36 cellular contexts compared by ENCODE assay signal in genomic region chr13:65783383-65783782, GRCh38.
"Had no signal": no experiment of that assay in that cellular context is flagged by ENCODE, and none has a peak within 500 bp of the region (broad histone marks: within the 10 kb centered on the region; RNA-seq: fewer than 3 reads in every experiment).

No MANE protein-coding gene starts in this region.

- H3K27me3 ChIP-seq: ascending aorta, Peyer's patch, SJSA1 had no signal

- H3K36me3 Mint-ChIP-seq: activated CD8-positive, alpha-beta memory T cell treated with anti-CD3 and anti-CD28 coated beads, Interleukin-2, amount 10 ng/mL, durations not matched to agents 7 days and 5 days; activated naive CD4-positive, alpha-beta T cell treated with anti-CD3 and anti-CD28 coated beads, Interleukin-2, amount 50 U/mL, for 24 hours; activated naive CD8-positive, alpha-beta T cell treated with anti-CD3 and anti-CD28 coated beads, Interleukin-2, amount 10 ng/mL, durations not matched to agents 7 days and 5 days had no signal

- ATAC-seq: activated CD8-positive, alpha-beta memory T cell treated with anti-CD3 and anti-CD28 coated beads, Interleukin-2, amount 10 ng/mL, durations not matched to agents 7 days and 5 days; PC-3 had no signal

- H3K36me3 ChIP-seq: ascending aorta, Peyer's patch, SJSA1, WERI-Rb-1 had no signal

- H3K27ac Mint-ChIP-seq: activated CD4-positive, alpha-beta memory T cell treated with anti-CD3 and anti-CD28 coated beads, Interleukin-2, amount 10 ng/mL, durations not matched to agents 7 days and 5 days; activated CD8-positive, alpha-beta memory T cell treated with anti-CD3 and anti-CD28 coated beads, Interleukin-2, amount 10 ng/mL, durations not matched to agents 7 days and 5 days; activated naive CD4-positive, alpha-beta T cell treated with anti-CD3 and anti-CD28 coated beads, Interleukin-2, amount 50 U/mL, for 24 hours; activated naive CD8-positive, alpha-beta T cell treated with anti-CD3 and anti-CD28 coated beads, Interleukin-2, amount 10 ng/mL, durations not matched to agents 7 days and 5 days; activated T-helper 2 cell treated with anti-CD3 and anti-CD28 coated beads, Interferon-gamma antibody, Interleukin-2, Interleukin-4, amounts not matched to agents 10 μg/mL and 5 μg/mL and 100 μg/mL, durations not matched to agents 14 hours and 24 hours and 36 hours; T-helper 1 cell treated with Interleukin-12 subunit alpha and Interleukin-12 subunit beta and Interleukin-4 antibody, amounts not matched to agents 30 μg/mL and 1 μg/mL, for 36 hours had no signal

- H3K9me3 ChIP-seq: ascending aorta, SJSA1, SK-N-SH had no signal

- H3K9ac ChIP-seq: KMS-11, SK-N-SH had no signal

- H3K4me2 ChIP-seq: KMS-11, SK-N-SH had no signal

- H3K4me1 Mint-ChIP-seq: activated CD4-positive, alpha-beta memory T cell treated with anti-CD3 and anti-CD28 coated beads, Interleukin-2, amount 10 ng/mL, durations not matched to agents 7 days and 5 days; activated CD8-positive, alpha-beta memory T cell treated with anti-CD3 and anti-CD28 coated beads, Interleukin-2, amount 10 ng/mL, durations not matched to agents 7 days and 5 days; activated naive CD4-positive, alpha-beta T cell treated with anti-CD3 and anti-CD28 coated beads, Interleukin-2, amount 50 U/mL, for 24 hours; activated naive CD8-positive, alpha-beta T cell treated with anti-CD3 and anti-CD28 coated beads, Interleukin-2, amount 10 ng/mL, durations not matched to agents 7 days and 5 days had no signal

- H3K4me1 ChIP-seq: ascending aorta, Peyer's patch, SJSA1 had no signal

- H3K4me3 ChIP-seq: ascending aorta, Peyer's patch, SJSA1 had no signal

- H3K27ac ChIP-seq: ascending aorta, KMS-11, Peyer's patch, SJSA1, WERI-Rb-1 had no signal

- H3K4me3 Mint-ChIP-seq: activated CD4-positive, alpha-beta memory T cell treated with anti-CD3 and anti-CD28 coated beads, Interleukin-2, amount 10 ng/mL, durations not matched to agents 7 days and 5 days; activated CD8-positive, alpha-beta memory T cell treated with anti-CD3 and anti-CD28 coated beads, Interleukin-2, amount 10 ng/mL, durations not matched to agents 7 days and 5 days; activated naive CD4-positive, alpha-beta T cell treated with anti-CD3 and anti-CD28 coated beads, Interleukin-2, amount 50 U/mL, for 24 hours; activated naive CD8-positive, alpha-beta T cell treated with anti-CD3 and anti-CD28 coated beads, Interleukin-2, amount 10 ng/mL, durations not matched to agents 7 days and 5 days; T-helper 1 cell treated with Interleukin-12 subunit alpha and Interleukin-12 subunit beta and Interleukin-4 antibody, amounts not matched to agents 30 μg/mL and 1 μg/mL, for 36 hours had no signal

- H3K27me3 Mint-ChIP-seq: activated CD4-positive, alpha-beta memory T cell treated with anti-CD3 and anti-CD28 coated beads, Interleukin-2, amount 10 ng/mL, durations not matched to agents 7 days and 5 days; activated CD8-positive, alpha-beta memory T cell treated with anti-CD3 and anti-CD28 coated beads, Interleukin-2, amount 10 ng/mL, durations not matched to agents 7 days and 5 days; activated naive CD4-positive, alpha-beta T cell treated with anti-CD3 and anti-CD28 coated beads, Interleukin-2, amount 50 U/mL, for 24 hours; activated naive CD8-positive, alpha-beta T cell treated with anti-CD3 and anti-CD28 coated beads, Interleukin-2, amount 10 ng/mL, durations not matched to agents 7 days and 5 days had no signal

- DNase-seq: activated CD4-positive, alpha-beta memory T cell treated with anti-CD3 and anti-CD28 coated beads, Interleukin-2, amount 10 ng/mL, durations not matched to agents 7 days and 5 days; activated CD4-positive, alpha-beta T cell treated with anti-CD3 and anti-CD28 coated beads for 1 hour; activated CD4-positive, alpha-beta T cell treated with anti-CD3 and anti-CD28 coated beads for 48 hours; activated CD4-positive, CD25-positive, alpha-beta regulatory T cell; activated CD8-positive, alpha-beta memory T cell treated with anti-CD3 and anti-CD28 coated beads for 24 hours; activated CD8-positive, alpha-beta memory T cell treated with anti-CD3 and anti-CD28 coated beads, Interleukin-2, amount 10 ng/mL, durations not matched to agents 7 days and 5 days; activated gamma-delta T cell; activated naive CD4-positive, alpha-beta T cell treated with Interleukin-2 at 50 U/mL for 16 hours; activated naive CD8-positive, alpha-beta T cell treated with anti-CD3 and anti-CD28 coated beads, Interleukin-2, amount 10 ng/mL, durations not matched to agents 7 days and 5 days; activated T-cell treated with anti-CD3 and anti-CD28 coated beads, Interleukin-2, amount 50 U/mL, for 1 hour; amygdala; MM.1S; MV-4-11; NCI-H1092; NCI-H1417; NCI-H146; NCI-H187; NCI-H2029 treated with DMSO at 0.1 percent for 48 hours; NCI-H2107; NCI-H2171; NCI-H510A; NCI-H526; NCI-H748 treated with DMSO at 0.1 percent for 48 hours; NK-92 treated with Interleukin-12 subunit alpha and Interleukin-12 subunit beta, amount 100 ng/mL, for 24 hours; PC-3; Peyer's patch; RPMI8226; SHP77 treated with DMSO at 0.1 percent for 48 hours; SK-N-SH; WERI-Rb-1 had no signal
